ENCODE assay signal across 11 cellular contexts in genomic region chr5:127839496-127840197, GRCh38.
DNase-seq lines count a peak whose midpoint lies in the region; ATAC-seq and TF ChIP-seq lines count a peak whose summit lies in the region.
"Had no signal": no experiment of that assay in that cellular context is flagged by ENCODE, and none has a peak within 500 bp of the region (broad histone marks: within the 10 kb centered on the region; RNA-seq: fewer than 3 reads in every experiment).

No MANE protein-coding gene starts in this region.

- peaks cover 5% of the 10 kb centered on the region for H3K27me3 Mint-ChIP-seq in T-helper 17 cell

- no peak overlapping the region for H3K27ac ChIP-seq in OCI-LY3 (ENCODE audit: low read length)
- H3K27ac ChIP-seq: gastrocnemius medialis had no signal

- H3K4me2 ChIP-seq in OCI-LY3 (ENCODE audit: low read length), result peak overlapping the region; percentile 18; the same call in 1 of the 2 replicates

- no peak overlapping the region for H3K9ac ChIP-seq in OCI-LY3 (ENCODE audit: low read length)

- no peaks in the 10 kb centered on the region for H4K20me1 ChIP-seq in OCI-LY3 (ENCODE audit: insufficient read depth, low read length)

- ATAC-seq in GM19438 (IDR thresholded peaks at IDR 0.05; ENCODE audit: low read depth, unreplicated experiment), result peak; percentile 43
- peak; percentile 69 for ATAC-seq in HG02981 (IDR thresholded peaks at IDR 0.05; ENCODE audit: unreplicated experiment)
- ATAC-seq in T-helper 17 cell, result no peak
- ATAC-seq: gastrocnemius medialis had no signal

- H3K79me2 ChIP-seq in OCI-LY3 (ENCODE audit: low read length), result no peaks in the 10 kb centered on the region

- H3K4me1 ChIP-seq in OCI-LY3 (ENCODE audit: low read length), result peaks cover 8% of the 10 kb centered on the region

- H3K4me1 Mint-ChIP-seq in T-helper 17 cell, result no peaks in the 10 kb centered on the region
- H3K4me1 Mint-ChIP-seq: memory B cell had no signal

- peaks cover 2% of the 10 kb centered on the region for H3K36me3 Mint-ChIP-seq in T-helper 17 cell (ENCODE audit: low read depth)
- H3K36me3 Mint-ChIP-seq: memory B cell had no signal

- no peaks in the 10 kb centered on the region for H3K36me3 ChIP-seq in OCI-LY3 (replicated peaks; ENCODE audit: low read depth, low read length)
- H3K36me3 ChIP-seq: gastrocnemius medialis had no signal

- H3K4me3 ChIP-seq in OCI-LY3 (ENCODE audit: low read length), result no peak overlapping the region
- H3K4me3 ChIP-seq: gastrocnemius medialis had no signal

- TF ChIP-seq CTCF in OCI-LY3 (IDR thresholded peaks at IDR 0.05; ENCODE audit: low read depth, low read length), result no peak

- DNase-seq in ELR (ENCODE audit: low read depth) (peak; percentile 7), NCI-H526 treated with DMSO at 0.1 percent for 48 hours (lab: John Stamatoyannopoulos, UW) (no peak), HuH-7 (ENCODE audit: low spot score) (no peak), T-helper 17 cell (no peak)
- DNase-seq in activated CD8-positive, alpha-beta memory T cell treated with anti-CD3 and anti-CD28 coated beads, Interleukin-2, amount 50 U/mL, for 4 hours, result no peak
- DNase-seq: gastrocnemius medialis had no signal

- H2AFZ ChIP-seq in OCI-LY3 (ENCODE audit: low read depth, low read length), result no peak overlapping the region

- H3K9me3 ChIP-seq in OCI-LY3 (ENCODE audit: insufficient read depth, low read length) (no peaks in the 10 kb centered on the region), T-helper 17 cell (ENCODE audit: control insufficient read depth, low read length, poor library complexity, severe bottlenecking) (no peaks in the 10 kb centered on the region)
- H3K9me3 ChIP-seq: gastrocnemius medialis had no signal

- no peak overlapping the region for H3K27ac Mint-ChIP-seq in T-helper 17 cell
- H3K27ac Mint-ChIP-seq: memory B cell; T-helper 1 cell treated with Interleukin-12 subunit alpha and Interleukin-12 subunit beta and Interleukin-4 antibody, amounts not matched to agents 30 μg/mL and 1 μg/mL, for 36 hours had no signal

- H3K27me3 ChIP-seq in OCI-LY3 (ENCODE audit: low read depth, low read length), result no peaks in the 10 kb centered on the region
- H3K27me3 ChIP-seq: gastrocnemius medialis had no signal

- H3K4me3 Mint-ChIP-seq in T-helper 17 cell, result no peak overlapping the region
- H3K4me3 Mint-ChIP-seq: memory B cell; T-helper 1 cell treated with Interleukin-12 subunit alpha and Interleukin-12 subunit beta and Interleukin-4 antibody, amounts not matched to agents 30 μg/mL and 1 μg/mL, for 36 hours had no signal
